ENCODE assay signal across 21 cellular contexts in genomic region chr4:106334732-106335131, GRCh38. TPM values are rescaled to one million over a fixed set of nuclear protein-coding genes. Genes with fewer than 3 reads are reported as not detected.
"Had no signal": no experiment of that assay in that cellular context is flagged by ENCODE, and none has a peak within 500 bp of the region (broad histone marks: within the 10 kb centered on the region; RNA-seq: fewer than 3 reads in every experiment).

No MANE protein-coding gene starts in this region.

- H3K27me3 ChIP-seq: heart left ventricle, neural progenitor cell, pancreas, sigmoid colon, spleen had no signal

- H3K4me1 Mint-ChIP-seq: neural progenitor cell had no signal

- H3K9me3 Mint-ChIP-seq: neural progenitor cell had no signal

- H3K4me3 ChIP-seq: heart left ventricle, neural progenitor cell, pancreas, sigmoid colon, SK-N-MC, spleen, thoracic aorta had no signal

- H3K27ac ChIP-seq: epithelial cell of prostate, heart left ventricle, neural progenitor cell, pancreas, sigmoid colon, SK-N-MC, spleen, thoracic aorta had no signal

- H3K9me3 ChIP-seq: pancreas, thoracic aorta had no signal

- H3K27me3 Mint-ChIP-seq: activated CD4-positive, alpha-beta T cell treated with anti-CD3 and anti-CD28 coated beads for 36 hours; activated T-helper 17 cell treated with anti-CD3 and anti-CD28 coated beads, Interleukin-2, amount 50 U/mL, for 72 hours; effector memory CD8-positive, alpha-beta T cell had no signal

- H3K27ac Mint-ChIP-seq: activated CD4-positive, alpha-beta T cell treated with anti-CD3 and anti-CD28 coated beads for 36 hours; activated naive CD4-positive, alpha-beta T cell treated with anti-CD3 and anti-CD28 coated beads for 36 hours; activated T-helper 17 cell treated with anti-CD3 and anti-CD28 coated beads, Interleukin-2, amount 50 U/mL, for 72 hours; neural progenitor cell; T-helper 1 cell treated with Interleukin-12 subunit alpha and Interleukin-12 subunit beta and Interleukin-4 antibody, amounts not matched to agents 30 μg/mL and 1 μg/mL, for 36 hours had no signal

- ATAC-seq: activated CD4-positive, alpha-beta T cell treated with anti-CD3 and anti-CD28 coated beads for 36 hours; activated T-helper 17 cell treated with anti-CD3 and anti-CD28 coated beads, Interleukin-2, amount 50 U/mL, for 72 hours; effector memory CD8-positive, alpha-beta T cell; heart left ventricle; pancreas had no signal

- DNase-seq: activated CD4-positive, alpha-beta T cell treated with anti-CD3 and anti-CD28 coated beads for 36 hours; activated CD8-positive, alpha-beta memory T cell treated with anti-CD3 and anti-CD28 coated beads, Interleukin-2, amount 50 U/mL, for 48 hours; activated naive CD4-positive, alpha-beta T cell treated with anti-CD3 and anti-CD28 coated beads for 36 hours; dermis blood vessel endothelial cell; effector memory CD8-positive, alpha-beta T cell; heart left ventricle; immature natural killer cell; mesendoderm; pancreas; sigmoid colon; spleen had no signal

- H3K4me3 Mint-ChIP-seq: activated CD4-positive, alpha-beta T cell treated with anti-CD3 and anti-CD28 coated beads for 36 hours; activated naive CD4-positive, alpha-beta T cell treated with anti-CD3 and anti-CD28 coated beads for 36 hours; activated T-helper 17 cell treated with anti-CD3 and anti-CD28 coated beads, Interleukin-2, amount 50 U/mL, for 72 hours; effector memory CD8-positive, alpha-beta T cell; immature natural killer cell; neural progenitor cell; T-helper 1 cell treated with Interleukin-12 subunit alpha and Interleukin-12 subunit beta and Interleukin-4 antibody, amounts not matched to agents 30 μg/mL and 1 μg/mL, for 36 hours had no signal

- H3K4me1 ChIP-seq: heart left ventricle, neural progenitor cell, pancreas, sigmoid colon, spleen had no signal

RNA-seq across cellular contexts. Expression of gene GIMD1, which starts 33.8 kb away (rescaled TPM):
- total RNA-seq: activated CD4-positive, alpha-beta T cell treated with anti-CD3 and anti-CD28 coated beads for 36 hours; activated naive CD4-positive, alpha-beta T cell treated with anti-CD3 and anti-CD28 coated beads for 36 hours; activated T-helper 17 cell treated with anti-CD3 and anti-CD28 coated beads, Interleukin-2, amount 50 U/mL, for 72 hours; cerebellum; dermis blood vessel endothelial cell; frontal cortex; heart left ventricle; liver; pancreas; sigmoid colon; spleen; thoracic aorta; urinary bladder had no signal
- polyA plus RNA-seq: heart left ventricle, immature natural killer cell, liver, pancreas, sigmoid colon, spleen, urinary bladder had no signal
